In the genomic region with DNA sequence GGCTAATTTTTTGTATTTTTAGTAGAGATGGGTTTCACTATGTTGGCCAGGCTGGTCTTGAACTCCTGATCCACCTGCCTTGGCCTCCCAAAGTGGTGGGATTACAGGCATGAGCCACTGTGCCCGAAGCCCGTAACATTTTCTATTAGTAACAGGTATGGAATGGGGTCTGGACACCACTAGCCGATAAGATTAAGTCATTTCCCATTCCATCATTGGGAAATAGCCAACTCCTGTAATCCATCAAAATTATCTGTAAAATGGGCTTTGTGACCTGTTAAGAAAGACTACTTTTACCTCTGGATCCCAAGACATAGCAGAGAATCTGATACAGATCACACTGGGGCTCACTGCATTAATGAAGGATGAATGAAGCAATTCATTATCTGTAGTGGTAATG, we compare ENCODE assay signal across 22 cellular contexts. TPM values are rescaled to one million over a fixed set of nuclear protein-coding genes. Genes with fewer than 3 reads are reported as not detected.
DNase-seq lines count a peak whose midpoint lies in the region; ATAC-seq, FAIRE-seq and TF ChIP-seq lines count a peak whose summit lies in the region.
"Had no signal": no experiment of that assay in that cellular context is flagged by ENCODE, and none has a peak within 500 bp of the region (broad histone marks: within the 10 kb centered on the region; RNA-seq: fewer than 3 reads in every experiment).

No MANE protein-coding gene starts in this region.

- H3K27me3 ChIP-seq in HepG2 (ENCODE audit: control insufficient read depth in 1 of 2, insufficient read depth in 2 of 2, low read length in 2 of 2) = no peaks in the 10 kb centered on the region; a peak in 1 of 5 replicates
- no peaks in the 10 kb centered on the region for H3K27me3 ChIP-seq in naive thymus-derived CD4-positive, alpha-beta T cell (ENCODE audit: control insufficient read depth in 2 of 2, insufficient read depth in 2 of 2, low read length in 2 of 2)

- CTCF ChIA-PET in HepG2 (lab: Yijun Ruan, JAX; ENCODE audit: low intra/inter-chr PET ratio, low total read pairs) (no interaction called here), Calu3 (lab: Charles Lee) (interaction anchor here (1.2 kb wide), 1 partner anchor 214 kb away, joined by 3 read pairs; no protein-coding TSS in a partner anchor)
- CTCF ChIA-PET in naive thymus-derived CD4-positive, alpha-beta T cell (lab: Charles Lee) = interaction anchor here (0.7 kb wide), 1 partner anchor 77 kb away, joined by 3 read pairs; no protein-coding TSS in a partner anchor

- peaks cover 26% of the 10 kb centered on the region for H3K4me1 Mint-ChIP-seq in CD14-positive monocyte
- no peaks in the 10 kb centered on the region for H3K4me1 Mint-ChIP-seq in Calu3 (ENCODE audit: low read depth, unreplicated experiment)
- peaks cover 0 to 14% (median 6%) of the 10 kb centered on the region in 7 donors for H3K4me1 Mint-ChIP-seq in naive thymus-derived CD4-positive, alpha-beta T cell

- no peak for TF ChIP-seq RAD21 in HepG2 (CRISPR knock-in tag; IDR thresholded peaks at IDR 0.05)

- POLR2A ChIA-PET in HepG2 (lab: Yijun Ruan, JAX) = interaction anchor here (1.3 to 4.2 kb wide), 8 partner anchors 7 to 173 kb away, joined by 3 to 54 read pairs (median 5); partner anchors contain the start of gene ANKRD40
- POLR2A ChIA-PET in naive thymus-derived CD4-positive, alpha-beta T cell (lab: Charles Lee) = no interaction called here

- intact Hi-C loops in CD14-positive monocyte (cut with micrococcal nuclease) = loop anchor here in 1 of 2 donors (5.0 kb wide), 1 partner anchor 547 kb away; the partner anchor contains the start of genes MBTD1 and UTP18
- intact Hi-C loops in HepG2 (cut with micrococcal nuclease; ENCODE audit: unreplicated experiment) = no loop called here
- intact Hi-C loops in Calu3 (cut with micrococcal nuclease; ENCODE audit: unreplicated experiment) = no loop called here
- intact Hi-C loops in naive thymus-derived CD4-positive, alpha-beta T cell (cut with micrococcal nuclease) = no loop called here

- H3K4me1 ChIP-seq in HepG2 (ENCODE audit: insufficient read depth, low read length) = peaks cover 35% of the 10 kb centered on the region
- H3K4me1 ChIP-seq in naive thymus-derived CD4-positive, alpha-beta T cell (ENCODE audit: control insufficient read depth in 2 of 2, insufficient read depth in 2 of 2, low read length in 2 of 2) = peaks cover 0 to 4% of the 10 kb centered on the region in 2 donors
- H3K4me1 ChIP-seq: Caco-2 had no signal

- H3K4me3 Mint-ChIP-seq in CD14-positive monocyte (no peak overlapping the region), Calu3 (ENCODE audit: low read depth, unreplicated experiment) (no peak overlapping the region)
- H3K4me3 Mint-ChIP-seq in naive thymus-derived CD4-positive, alpha-beta T cell = no peak overlapping the region
- H3K4me3 Mint-ChIP-seq: GM23338, H9, HFFc6 had no signal

- H3K36me3 ChIP-seq in HepG2 (replicated peaks in 1 of 2; ENCODE audit: control insufficient read depth in 1 of 2, insufficient read depth in 2 of 2, low read length in 2 of 2) = no peaks in the 10 kb centered on the region
- peaks cover 0 to 6% (median 0%) of the 10 kb centered on the region in 3 experiments for H3K36me3 ChIP-seq in naive thymus-derived CD4-positive, alpha-beta T cell (ENCODE audit: control insufficient read depth in 2 of 3, insufficient read depth in 3 of 3, low read length in 3 of 3)

- peak overlapping the region; percentile 12 for H2AFZ ChIP-seq in HepG2 (ENCODE audit: low read length)
- H2AFZ ChIP-seq: GM23338 had no signal

- peak overlapping the region; percentile 72 for H3K4me2 ChIP-seq in HepG2 (ENCODE audit: low read depth, low read length)
- H3K4me2 ChIP-seq: GM23338 had no signal

- DNase-seq in CD14-positive monocyte (ENCODE audit: low spot score) = no peak
- DNase-seq in NCI-H226 = peak; percentile 48
- peak; percentile 92 for DNase-seq in amniotic epithelial cell (ENCODE audit: low read depth)
- no peak for DNase-seq in HepG2 (ENCODE audit: low spot score)
- DNase-seq in Calu3 = no peak
- no peak for DNase-seq in naive thymus-derived CD4-positive, alpha-beta T cell
- DNase-seq: Caco-2; CD8-positive, alpha-beta memory T cell; DMS53; H9; HFFc6 had no signal

- H3K4me3 ChIP-seq in HepG2 (replicated peaks in 1 of 3; ENCODE audit: insufficient read depth in 1 of 3, low read depth in 2 of 3, low read length in 3 of 3) = no peak overlapping the region
- no peak overlapping the region for H3K4me3 ChIP-seq in naive thymus-derived CD4-positive, alpha-beta T cell (ENCODE audit: low read length)
- H3K4me3 ChIP-seq: GM23338 had no signal

- H3K9me3 ChIP-seq in HepG2 (ENCODE audit: low read length) = no peaks in the 10 kb centered on the region
- no peaks in the 10 kb centered on the region for H3K9me3 ChIP-seq in naive thymus-derived CD4-positive, alpha-beta T cell (ENCODE audit: control insufficient read depth in 2 of 3, low read length in 3 of 3)
- H3K9me3 ChIP-seq: Caco-2 had no signal

- H4K20me1 ChIP-seq in HepG2 (ENCODE audit: insufficient read depth, low read length) = peaks cover 8% of the 10 kb centered on the region

- TF ChIP-seq CTCF in CD14-positive monocyte (IDR thresholded peaks at IDR 0.05) = no peak
- TF ChIP-seq CTCF in HepG2 (CRISPR knock-in tag; IDR thresholded peaks at IDR 0.05) = no peak
- no peak for TF ChIP-seq CTCF in Calu3 (IDR thresholded peaks at IDR 0.05; ENCODE audit: unreplicated experiment)

- no peak for ATAC-seq in HepG2
- no peak for ATAC-seq in GM18498 (IDR thresholded peaks at IDR 0.05; ENCODE audit: unreplicated experiment)
- ATAC-seq in GM19324 (IDR thresholded peaks at IDR 0.05; ENCODE audit: low FRiP score, unreplicated experiment) = no peak
- ATAC-seq in naive thymus-derived CD4-positive, alpha-beta T cell = no peak
- ATAC-seq: GM23338 had no signal

- in situ Hi-C loops in HepG2 (cut with HindIII; ENCODE audit: extremely low pct_ligation_motif_present, low pct_unique_long_range_greater_than_20kb) = no loop called here

- H3K27ac Mint-ChIP-seq in CD14-positive monocyte = peak overlapping the region; percentile 41 to 94 (median 91)
- no peak overlapping the region for H3K27ac Mint-ChIP-seq in Calu3 (ENCODE audit: unreplicated experiment)
- no peak overlapping the region for H3K27ac Mint-ChIP-seq in naive thymus-derived CD4-positive, alpha-beta T cell
- H3K27ac Mint-ChIP-seq: GM23338, H9, HFFc6 had no signal

- TF ChIP-seq EP300 in HepG2 (IDR thresholded peaks at IDR 0.05; ENCODE audit: low read depth in 2 of 2, low read length in 2 of 2) (no peak), HepG2 (CRISPR knock-in tag; IDR thresholded peaks at IDR 0.05; ENCODE audit: borderline replicate concordance) (no peak)

- H3K9me3 Mint-ChIP-seq in CD14-positive monocyte (no peaks in the 10 kb centered on the region), Calu3 (ENCODE audit: low read depth, unreplicated experiment) (no peaks in the 10 kb centered on the region)
- no peaks in the 10 kb centered on the region for H3K9me3 Mint-ChIP-seq in naive thymus-derived CD4-positive, alpha-beta T cell
- H3K9me3 Mint-ChIP-seq: CD8-positive, alpha-beta memory T cell; H9; HFFc6 had no signal

- no peaks in the 10 kb centered on the region for H3K27me3 Mint-ChIP-seq in CD14-positive monocyte (ENCODE audit: low read depth in 3 of 3)
- H3K27me3 Mint-ChIP-seq in Calu3 (ENCODE audit: unreplicated experiment) = peaks cover 17% of the 10 kb centered on the region
- peaks cover 0 to 5% (median 0%) of the 10 kb centered on the region in 5 donors for H3K27me3 Mint-ChIP-seq in naive thymus-derived CD4-positive, alpha-beta T cell

- no peak overlapping the region for H3K27ac ChIP-seq in HepG2 (ENCODE audit: extremely low read length, insufficient read depth, low read length)
- no peak overlapping the region for H3K27ac ChIP-seq in naive thymus-derived CD4-positive, alpha-beta T cell (ENCODE audit: low read depth, low read length)
- H3K27ac ChIP-seq: 22Rv1 had no signal

- 0 out of 2 replicates have a peak overlapping the region, but pooled peaks have one; percentile 18 for H3K9ac ChIP-seq in HepG2 (ENCODE audit: insufficient read depth, low read depth, low read length)

- WGBS in HepG2 (ENCODE audit: low lambda C conversion rate) = 81% methylated on average over 3 of the region's 3 CpGs

- H3K36me3 Mint-ChIP-seq in CD14-positive monocyte = no peaks in the 10 kb centered on the region
- peaks cover 21% of the 10 kb centered on the region for H3K36me3 Mint-ChIP-seq in Calu3 (ENCODE audit: insufficient read depth, unreplicated experiment)
- peaks cover 0 to 3% (median 0%) of the 10 kb centered on the region in 5 donors for H3K36me3 Mint-ChIP-seq in naive thymus-derived CD4-positive, alpha-beta T cell

- TF ChIP-seq POLR2A in HepG2 (IDR thresholded peaks at IDR 0.05; ENCODE audit: insufficient read depth in 1 of 2, low read depth in 2 of 2, low read length in 2 of 2) = no peak

- peaks cover 11% of the 10 kb centered on the region for H3K79me2 ChIP-seq in HepG2 (ENCODE audit: insufficient read depth, low read length)

- BruUV-seq in HepG2 (replicated peaks; lab: Mats Ljungman, UMichigan) (no TSS peak), Calu3 (replicated peaks; lab: Mats Ljungman, UMichigan) (no TSS peak)

- FAIRE-seq in HepG2 (lab: Jason Lieb, UNC) = no peak
- FAIRE-seq: G401.6, GM12891, GM19239, HTR-8/SVneo had no signal

RNA-seq across cellular contexts. Expression of gene LUC7L3, which starts 3.9 kb away (rescaled TPM):
- polyA plus RNA-seq in CD14-positive monocyte (10 to 100 TPM; 14.6 to 17.1 TPM), HepG2 (2011; rRNA removed) (95.9 and 120 TPM in 2 replicates)
- total RNA-seq in HepG2 (2016; rRNA removed; fragmentation: Illumina TruSeq; extraction: Trizol) (60.2 and 108 TPM in 2 replicates), Calu3 (2022) (152 and 155 TPM in 2 replicates)
- total RNA-seq in HepG2 (2016; cell fraction: cytosol; rRNA removed; fragmentation: Illumina TruSeq; extraction: Trizol; ENCODE audit: low read depth) = 18.8 and 26.1 TPM in 2 replicates
- 62.5 and 109 TPM in 2 replicates for total RNA-seq in HepG2 (2016; cell fraction: insoluble cytoplasmic fraction; rRNA removed; fragmentation: Illumina TruSeq; extraction: Trizol)
- total RNA-seq in HepG2 (2016; cell fraction: membrane; rRNA removed; fragmentation: Illumina TruSeq; extraction: Trizol) = 14.5 and 18.9 TPM in 2 replicates
- 195 TPM in 2 replicates for total RNA-seq in HepG2 (2016; cell fraction: nucleus; rRNA removed; fragmentation: Illumina TruSeq; extraction: Trizol)
- 30.0 and 34.7 TPM in 2 replicates for polyA plus RNA-seq in HepG2 (2011; cell fraction: cytosol; rRNA removed)
- polyA plus RNA-seq in HepG2 (2011; cell fraction: nucleus; rRNA removed) = 415 and 478 TPM in 2 replicates
- 194 and 235 TPM in 2 replicates for polyA plus RNA-seq in HepG2 (2012)
- 7.1 and 8.6 TPM in 2 replicates for polyA plus RNA-seq in HepG2 (2016; cell fraction: cytosol; fragmentation: Illumina TruSeq; extraction: Trizol; ENCODE audit: low read depth)
- 136 and 147 TPM in 2 replicates for polyA plus RNA-seq in HepG2 (2016; cell fraction: insoluble cytoplasmic fraction; fragmentation: Illumina TruSeq; extraction: Trizol; ENCODE audit: low read depth)
- polyA plus RNA-seq in HepG2 (2016; cell fraction: membrane; fragmentation: Illumina TruSeq; extraction: Trizol; ENCODE audit: low read depth) = 13.0 and 18.1 TPM in 2 replicates
- 530 TPM in 2 replicates for polyA plus RNA-seq in HepG2 (2016; cell fraction: nucleus; fragmentation: Illumina TruSeq; extraction: Trizol; ENCODE audit: insufficient read depth, low read depth)
- 33.0 and 52.4 TPM in 2 replicates for polyA minus RNA-seq in HepG2 (2011; rRNA and poly(A)+ RNA removed; ENCODE audit: low replicate concordance)
- polyA minus RNA-seq in HepG2 (2011; cell fraction: cytosol; rRNA and poly(A)+ RNA removed) = 14.1 and 14.4 TPM in 2 replicates
- polyA minus RNA-seq in HepG2 (2011; cell fraction: nucleus; rRNA and poly(A)+ RNA removed) = 321 and 363 TPM in 2 replicates
- 100 to 1,000 TPM; 131 to 331 (median 149) TPM for total RNA-seq in naive thymus-derived CD4-positive, alpha-beta T cell
- polyA plus RNA-seq in naive thymus-derived CD4-positive, alpha-beta T cell = 10 to 100 TPM; 41.8 to 65.3 TPM

RNA-seq across cellular contexts. Expression of gene ANKRD40, which starts 7.8 kb away (rescaled TPM):
- polyA plus RNA-seq in CD14-positive monocyte (1 to 10 TPM; 3.4 TPM), HepG2 (2011; rRNA removed) (30.2 and 35.0 TPM in 2 replicates)
- total RNA-seq in HepG2 (2016; rRNA removed; fragmentation: Illumina TruSeq; extraction: Trizol) (46.4 and 52.4 TPM in 2 replicates), Calu3 (2022) (67.2 and 68.5 TPM in 2 replicates)
- 14.8 and 17.0 TPM in 2 replicates for total RNA-seq in HepG2 (2016; cell fraction: cytosol; rRNA removed; fragmentation: Illumina TruSeq; extraction: Trizol; ENCODE audit: low read depth)
- total RNA-seq in HepG2 (2016; cell fraction: insoluble cytoplasmic fraction; rRNA removed; fragmentation: Illumina TruSeq; extraction: Trizol) = 43.9 and 45.1 TPM in 2 replicates
- total RNA-seq in HepG2 (2016; cell fraction: membrane; rRNA removed; fragmentation: Illumina TruSeq; extraction: Trizol) = 53.6 and 57.7 TPM in 2 replicates
- total RNA-seq in HepG2 (2016; cell fraction: nucleus; rRNA removed; fragmentation: Illumina TruSeq; extraction: Trizol) = 27.7 and 32.1 TPM in 2 replicates
- 20.9 and 27.5 TPM in 2 replicates for polyA plus RNA-seq in HepG2 (2011; cell fraction: cytosol; rRNA removed)
- polyA plus RNA-seq in HepG2 (2011; cell fraction: nucleus; rRNA removed) = 14.0 and 17.7 TPM in 2 replicates
- polyA plus RNA-seq in HepG2 (2012) = 25.7 and 26.1 TPM in 2 replicates
- polyA plus RNA-seq in HepG2 (2016; cell fraction: cytosol; fragmentation: Illumina TruSeq; extraction: Trizol; ENCODE audit: low read depth) = 12.7 TPM in 2 replicates
- 37.2 and 46.0 TPM in 2 replicates for polyA plus RNA-seq in HepG2 (2016; cell fraction: insoluble cytoplasmic fraction; fragmentation: Illumina TruSeq; extraction: Trizol; ENCODE audit: low read depth)
- polyA plus RNA-seq in HepG2 (2016; cell fraction: membrane; fragmentation: Illumina TruSeq; extraction: Trizol; ENCODE audit: low read depth) = 34.9 and 37.7 TPM in 2 replicates
- polyA plus RNA-seq in HepG2 (2016; cell fraction: nucleus; fragmentation: Illumina TruSeq; extraction: Trizol; ENCODE audit: insufficient read depth, low read depth) = 52.0 and 58.7 TPM in 2 replicates
- polyA minus RNA-seq in HepG2 (2011; rRNA and poly(A)+ RNA removed; ENCODE audit: low replicate concordance) = 22.7 and 24.6 TPM in 2 replicates
- polyA minus RNA-seq in HepG2 (2011; cell fraction: cytosol; rRNA and poly(A)+ RNA removed) = 31.7 and 31.9 TPM in 2 replicates
- polyA minus RNA-seq in HepG2 (2011; cell fraction: nucleus; rRNA and poly(A)+ RNA removed) = 21.2 and 23.9 TPM in 2 replicates
- 10 to 100 TPM; 27.4 to 37.2 (median 33.4) TPM for total RNA-seq in naive thymus-derived CD4-positive, alpha-beta T cell
- 1 to 10 TPM; 3.6 to 5.7 TPM for polyA plus RNA-seq in naive thymus-derived CD4-positive, alpha-beta T cell

RNA-seq across cellular contexts. Expression of gene ANKRD40CL, which starts 51.8 kb away (rescaled TPM):
- polyA plus RNA-seq in CD14-positive monocyte (not detected), HepG2 (2011; rRNA removed) (0.03 and 0.09 TPM in 2 replicates)
- total RNA-seq in HepG2 (2016; rRNA removed; fragmentation: Illumina TruSeq; extraction: Trizol) (0.11 TPM in 1 of 2 replicates, not detected in the other), Calu3 (2022) (0.64 TPM in 1 of 2 replicates, not detected in the other)
- 0.35 TPM in 1 of 2 replicates, not detected in the other for total RNA-seq in HepG2 (2016; cell fraction: cytosol; rRNA removed; fragmentation: Illumina TruSeq; extraction: Trizol; ENCODE audit: low read depth)
- not detected in 2 replicates for total RNA-seq in HepG2 (2016; cell fraction: insoluble cytoplasmic fraction; rRNA removed; fragmentation: Illumina TruSeq; extraction: Trizol)
- 0.52 TPM in 1 of 2 replicates, not detected in the other for total RNA-seq in HepG2 (2016; cell fraction: membrane; rRNA removed; fragmentation: Illumina TruSeq; extraction: Trizol)
- not detected in 2 replicates for total RNA-seq in HepG2 (2016; cell fraction: nucleus; rRNA removed; fragmentation: Illumina TruSeq; extraction: Trizol)
- polyA plus RNA-seq in HepG2 (2011; cell fraction: cytosol; rRNA removed) = 0.05 TPM in 1 of 2 replicates, not detected in the other
- 0.03 TPM in 1 of 2 replicates, not detected in the other for polyA plus RNA-seq in HepG2 (2011; cell fraction: nucleus; rRNA removed)
- polyA plus RNA-seq in HepG2 (2012) = 0.27 and 0.63 TPM in 2 replicates
- polyA plus RNA-seq in HepG2 (2016; cell fraction: cytosol; fragmentation: Illumina TruSeq; extraction: Trizol; ENCODE audit: low read depth) = not detected in 2 replicates
- polyA plus RNA-seq in HepG2 (2016; cell fraction: insoluble cytoplasmic fraction; fragmentation: Illumina TruSeq; extraction: Trizol; ENCODE audit: low read depth) = not detected in 2 replicates
- polyA plus RNA-seq in HepG2 (2016; cell fraction: membrane; fragmentation: Illumina TruSeq; extraction: Trizol; ENCODE audit: low read depth) = 0.27 TPM in 1 of 2 replicates, not detected in the other
- not detected in 2 replicates for polyA plus RNA-seq in HepG2 (2016; cell fraction: nucleus; fragmentation: Illumina TruSeq; extraction: Trizol; ENCODE audit: insufficient read depth, low read depth)
- not detected in 2 replicates for polyA minus RNA-seq in HepG2 (2011; rRNA and poly(A)+ RNA removed; ENCODE audit: low replicate concordance)
- not detected in 2 replicates for polyA minus RNA-seq in HepG2 (2011; cell fraction: cytosol; rRNA and poly(A)+ RNA removed)
- 0.26 TPM in 1 of 2 replicates, not detected in the other for polyA minus RNA-seq in HepG2 (2011; cell fraction: nucleus; rRNA and poly(A)+ RNA removed)
- total RNA-seq in naive thymus-derived CD4-positive, alpha-beta T cell = not detected
- polyA plus RNA-seq in naive thymus-derived CD4-positive, alpha-beta T cell = not detected
- total RNA-seq: A673; CD8-positive, alpha-beta memory T cell; Daoy; GM23338; H9; HFFc6 had no signal
- polyA plus RNA-seq: BJ; CD8-positive, alpha-beta memory T cell; GM23338 had no signal

Comparison
In these comparisons a context has a peak if more than half of its experiments do, and no peak if none do; other contexts are left out.
1. DNase-seq: peak in NCI-H226 (single experiment) and amniotic epithelial cell (single experiment); none in CD14-positive monocyte (single experiment), HepG2 (single experiment), Calu3 (single experiment) and naive thymus-derived CD4-positive, alpha-beta T cell (0 of 9).
2. H3K27ac Mint-ChIP-seq: peak in CD14-positive monocyte (7 of 7); none in Calu3 (single experiment) and naive thymus-derived CD4-positive, alpha-beta T cell (0 of 9).